Comparison of ENCODE assay signal across 8 cellular contexts in the genomic region with DNA sequence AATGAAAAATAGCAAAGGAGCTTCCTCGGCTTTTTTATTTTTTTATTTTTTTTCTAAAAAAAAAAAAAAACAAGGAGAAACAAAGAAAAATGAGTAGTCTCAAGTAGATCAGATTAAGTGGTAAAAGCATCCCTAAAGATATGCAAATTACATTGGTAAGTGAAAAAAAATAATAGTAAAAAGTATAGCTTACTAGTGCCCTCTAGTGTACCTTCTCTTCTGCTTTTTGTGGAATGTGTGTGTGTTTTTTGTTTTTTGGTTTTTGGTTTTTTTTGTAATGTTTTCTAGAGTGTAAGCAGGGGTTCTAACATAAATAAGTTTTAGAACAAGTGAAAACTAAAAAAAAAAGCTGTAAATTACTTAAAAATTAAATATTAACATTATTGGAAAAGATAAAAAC.
DNase-seq lines count a peak whose midpoint lies in the region; ATAC-seq, FAIRE-seq and TF ChIP-seq lines count a peak whose summit lies in the region.

No MANE protein-coding gene starts in this region.

- ATAC-seq in HG02610 (IDR thresholded peaks at IDR 0.05; ENCODE audit: unreplicated experiment) (peak; percentile 41), PC-3 (no peak), GM21367 (IDR thresholded peaks at IDR 0.05; ENCODE audit: unreplicated experiment) (no peak), HG03175 (IDR thresholded peaks at IDR 0.05; ENCODE audit: unreplicated experiment) (no peak)

- H3K9ac ChIP-seq in PC-3 (ENCODE audit: low read length) (no peak overlapping the region), colonic mucosa (ENCODE audit: low read depth in 2 of 2, low read length in 2 of 2) (no peak overlapping the region)

- H3K36me3 ChIP-seq in BJ (ENCODE audit: control insufficient read depth, insufficient read depth, low read length) (no peaks in the 10 kb centered on the region), PC-3 (ENCODE audit: low read depth, low read length) (no peaks in the 10 kb centered on the region), colonic mucosa (no peaks in the 10 kb centered on the region), right atrium auricular region (no peaks in the 10 kb centered on the region)

- no peak overlapping the region for H3K27ac ChIP-seq in PC-3 (ENCODE audit: low read length)
- no peak overlapping the region for H3K27ac ChIP-seq in colonic mucosa
- H3K27ac ChIP-seq in right atrium auricular region = no peak overlapping the region

- POLR2A ChIA-PET in BJ (lab: Charles Lee) = no interaction called here
- POLR2A ChIA-PET in PC-3 (lab: Charles Lee; ENCODE audit: unreplicated experiment) = interaction anchor here (0.7 kb wide), 2 partner anchors 125 to 528 kb away, joined by 8 read pairs; no protein-coding TSS in a partner anchor

- no peaks in the 10 kb centered on the region for H4K20me1 ChIP-seq in PC-3 (ENCODE audit: low read length)

- H3K4me3 ChIP-seq in BJ (ENCODE audit: low read depth, low read length) = no peak overlapping the region
- H3K4me3 ChIP-seq in PC-3 (ENCODE audit: low read length) = no peak overlapping the region
- H3K4me3 ChIP-seq in colonic mucosa = no peak overlapping the region
- no peak overlapping the region for H3K4me3 ChIP-seq in right atrium auricular region

- no peaks in the 10 kb centered on the region for H3K9me3 ChIP-seq in PC-3 (ENCODE audit: low read length)
- H3K9me3 ChIP-seq in colonic mucosa = no peaks in the 10 kb centered on the region
- H3K9me3 ChIP-seq in right atrium auricular region = peaks cover 0 to 4% of the 10 kb centered on the region in 2 donors

- no peak overlapping the region for H2AFZ ChIP-seq in PC-3 (ENCODE audit: low read length)

- H3K27me3 ChIP-seq in BJ (ENCODE audit: control insufficient read depth, insufficient read depth, low read length) (no peaks in the 10 kb centered on the region), PC-3 (ENCODE audit: low read length) (no peaks in the 10 kb centered on the region), colonic mucosa (no peaks in the 10 kb centered on the region), right atrium auricular region (no peaks in the 10 kb centered on the region)

- H3K4me1 ChIP-seq in PC-3 (ENCODE audit: insufficient read depth, low read length) = no peaks in the 10 kb centered on the region
- H3K4me1 ChIP-seq in colonic mucosa = no peaks in the 10 kb centered on the region
- no peaks in the 10 kb centered on the region for H3K4me1 ChIP-seq in right atrium auricular region

- intact Hi-C loops in PC-3 (cut with micrococcal nuclease) (loop anchor here (5.0 to 10.0 kb wide), 4 partner anchors 123 to 945 kb away; no protein-coding TSS in a partner anchor), colonic mucosa (cut with DNase I) (no loop called here)

- H3K4me2 ChIP-seq in PC-3 (ENCODE audit: low read length) = no peak overlapping the region

- DNase-seq in BJ (ENCODE audit: low read depth) = no peak
- peak; percentile 30 for DNase-seq in PC-3
- no peak for DNase-seq in frontal cortex (ENCODE audit: low spot score in 2 of 2)
- no peak for DNase-seq in colonic mucosa
- no peak for DNase-seq in right atrium auricular region (ENCODE audit: low spot score)

- H3K9me2 ChIP-seq in PC-3 (replicated peaks; ENCODE audit: low read length) = no peaks in the 10 kb centered on the region

- H3F3A ChIP-seq in PC-3 (ENCODE audit: low read length, unreplicated experiment) = no peaks in the 10 kb centered on the region

- FAIRE-seq in frontal cortex (lab: Jason Lieb, UNC) = peak; percentile 82

- no peaks in the 10 kb centered on the region for H3K79me2 ChIP-seq in PC-3 (ENCODE audit: low read length)

- CTCF ChIA-PET in BJ (lab: Yijun Ruan, JAX) (interaction anchor here (1.2 kb wide), 1 partner anchor 11 kb away, joined by 3 read pairs; no protein-coding TSS in a partner anchor), PC-3 (lab: Charles Lee) (interaction anchor here (0.7 kb wide), 3 partner anchors 58 to 686 kb away, joined by 4 read pairs; no protein-coding TSS in a partner anchor)

- no TSS peak for BruUV-seq in PC-3 (replicated peaks; lab: Mats Ljungman, UMichigan)

- TF ChIP-seq CTCF in BJ (IDR thresholded peaks at IDR 0.05; ENCODE audit: insufficient read depth, low read depth, low read length) (0 out of 2 replicates have a peak, but pooled peaks have one; percentile 26), PC-3 (conservative IDR thresholded peaks at IDR 0.05; ENCODE audit: low read depth, low read length) (peak; percentile 56), colonic mucosa (IDR thresholded peaks at IDR 0.05) (no peak), right atrium auricular region (IDR thresholded peaks at IDR 0.05) (no peak)

Comparison
In these comparisons a context has a peak if more than half of its experiments do, and no peak if none do; other contexts are left out.
1. CTCF ChIP-seq: peak in BJ (single experiment) and PC-3 (single experiment); none in colonic mucosa (single experiment) and right atrium auricular region (0 of 2).